In genomic region chr1:109984456-109985250, GRCh38 we compare ENCODE assay signal across 8 cellular contexts. TPM values are rescaled to one million over a fixed set of nuclear protein-coding genes. Genes with fewer than 3 reads are reported as not detected.
A peak's percentile ranks its signal among the peaks of the same experiment; 100 is the strongest.
DNase-seq lines count a peak whose midpoint lies in the region; ATAC-seq and TF ChIP-seq lines count a peak whose summit lies in the region.

Gene AHCYL1 (plus strand): TSS chr1:109984765. CDS start chr1:109985053, 288 bp downstream.

- peak; percentile 96 for ATAC-seq in HG02884 (IDR thresholded peaks at IDR 0.05; ENCODE audit: unreplicated experiment)
- peak; percentile 96 to 99 (median 98) for ATAC-seq in heart right ventricle
- peak; percentile 97 for ATAC-seq in upper lobe of right lung

- DNase-seq in GM13977 (ENCODE audit: low spot score) (peak; percentile 100), NCI-H146 treated with DMSO at 0.1 percent for 48 hours (lab: John Stamatoyannopoulos, UW; ENCODE audit: unreplicated experiment) (peak; percentile 95), amniotic epithelial cell (ENCODE audit: low read depth) (peak; percentile 97), heart right ventricle (peak; percentile 99 to 100), posterior vena cava (ENCODE audit: low spot score) (peak; percentile 100), upper lobe of right lung (peak; percentile 100)

- 0% methylated on average over 74 to 79 of the region's 79 CpGs for WGBS in heart right ventricle, 2 donors

- intact Hi-C loops in T-helper 1 cell treated with Interleukin-12 subunit alpha and Interleukin-12 subunit beta and Interleukin-4 antibody, amounts not matched to agents 30 ng/mL and 1 ng/mL, for 36 hours (cut with micrococcal nuclease) = loop anchor here (1.0 to 2.0 kb wide), 14 partner anchors 27 to 559 kb away; partner anchors contain the start of genes CSF1, GNAI3, GSTM4 and STRIP1
- intact Hi-C loops in heart right ventricle (cut with DNase I) = loop anchor here (1.0 to 10.0 kb wide), 19 partner anchors 52 to 440 kb away; partner anchors contain the start of genes GNAI3 (in 7 of the 10), CSF1 (in 4 of the 10) and GSTM4 (in 2 of the 10)
- intact Hi-C loops in posterior vena cava (cut with DNase I) = loop anchor here (2.0 to 10.0 kb wide), 4 partner anchors 57 to 440 kb away; partner anchors contain the start of gene GNAI3 (in 1 of the 2)
- intact Hi-C loops in upper lobe of right lung (cut with DNase I) = loop anchor here (5.0 kb wide), 1 partner anchor 207 kb away; no protein-coding TSS in a partner anchor

- in situ Hi-C loops in GM13977 (cut with MboI; ENCODE audit: low pct_unique_long_range_greater_than_20kb, low sequenced_read_pairs, unreplicated experiment) = loop anchor here (5.0 to 25.0 kb wide), 3 partner anchors 207 to 447 kb away; partner anchors contain the start of genes GNAI3 and GPR61

- H3K27ac ChIP-seq in heart right ventricle (peak within 1 kb of the TSS; percentile 92 to 99 (median 98)), upper lobe of right lung (peak within 1 kb of the TSS; percentile 97)

- no peaks in the 10 kb centered on the region for H3K9me3 ChIP-seq in heart right ventricle
- H3K9me3 ChIP-seq in upper lobe of right lung = no peaks in the 10 kb centered on the region

- H3K27me3 ChIP-seq in heart right ventricle = no peaks in the 10 kb centered on the region
- H3K27me3 ChIP-seq in upper lobe of right lung = no peaks in the 10 kb centered on the region

- TF ChIP-seq CTCF in GM13977 (IDR thresholded peaks at IDR 0.05; ENCODE audit: extremely low read depth, insufficient read depth, missing control alignments) (peak; percentile 97), heart right ventricle (IDR thresholded peaks at IDR 0.05) (peak; percentile 96 to 99 (median 99)), upper lobe of right lung (IDR thresholded peaks at IDR 0.05) (peak; percentile 98)

- H3K4me1 ChIP-seq in heart right ventricle (peaks cover 6 to 66% (median 53%) of the 10 kb centered on the region in 9 donors), upper lobe of right lung (peaks cover 65% of the 10 kb centered on the region)

- peaks cover 0 to 13% (median 0%) of the 10 kb centered on the region in 9 donors for H3K36me3 ChIP-seq in heart right ventricle
- H3K36me3 ChIP-seq in upper lobe of right lung = no peaks in the 10 kb centered on the region

- H3K4me3 ChIP-seq in heart right ventricle (peak within 1 kb of the TSS; percentile 64 to 90 (median 82)), upper lobe of right lung (peak within 1 kb of the TSS; percentile 83)

RNA-seq across cellular contexts. Expression of gene AHCYL1, which starts in this region (rescaled TPM):
- total RNA-seq in T-helper 1 cell treated with Interleukin-12 subunit alpha and Interleukin-12 subunit beta and Interleukin-4 antibody, amounts not matched to agents 30 ng/mL and 1 ng/mL, for 36 hours = 52.6 TPM in 2 replicates
- total RNA-seq in heart right ventricle (10 to 100 TPM; 39.2 to 58.9 (median 48.7) TPM), posterior vena cava (10 to 100 TPM; 64.9 to 67.3 TPM), upper lobe of right lung (91.7 TPM)
- 10 to 100 TPM; 21.9 to 24.2 TPM for polyA plus RNA-seq in heart right ventricle

Comparison
In these comparisons a context has a peak if more than half of its experiments do, and no peak if none do; other contexts are left out.
1. Peak in every context shown above with its lines: DNase-seq, ATAC-seq, H3K4me3 ChIP-seq and H3K27ac ChIP-seq.